8 cellular contexts compared by ENCODE assay signal in genomic region chr5:174045470-174046025, GRCh38. TPM values are rescaled to one million over a fixed set of nuclear protein-coding genes. Genes with fewer than 3 reads are reported as not detected.
DNase-seq lines count a peak whose midpoint lies in the region; ATAC-seq and TF ChIP-seq lines count a peak whose summit lies in the region.

TSS of gene NSG2 (plus strand) at chr5:174045706. CDS start at chr5:174046756, 1,050 bp downstream.

- H3K36me3 Mint-ChIP-seq in Calu3 (ENCODE audit: insufficient read depth, unreplicated experiment): no peaks in the 10 kb centered on the region

- no peaks in the 10 kb centered on the region for H3K4me1 Mint-ChIP-seq in Calu3 (ENCODE audit: low read depth, unreplicated experiment)

- peaks cover 45% of the 10 kb centered on the region for H3K27me3 Mint-ChIP-seq in Calu3 (ENCODE audit: unreplicated experiment)

- H3K36me3 ChIP-seq in gastroesophageal sphincter (no peaks in the 10 kb centered on the region), ovary (no peaks in the 10 kb centered on the region)

- CTCF ChIA-PET in Calu3 (lab: Charles Lee): interaction anchor here (0.6 to 2.7 kb wide), 13 partner anchors 10 to 451 kb away, joined by 3 to 61 read pairs (median 4); no protein-coding TSS in a partner anchor

- H3K4me3 Mint-ChIP-seq in Calu3 (ENCODE audit: low read depth, unreplicated experiment): no peak within 1 kb of the TSS

- DNase-seq in Calu3 (peak; percentile 89), NCI-H446 treated with DMSO at 0.1 percent for 48 hours (lab: John Stamatoyannopoulos, UW) (peak; percentile 62), ovary (peak; percentile 30 to 88 (median 47)), cortex of kidney (lab: John Stamatoyannopoulos, UW) (no peak)
- peak; percentile 39 to 47 for DNase-seq in activated T-cell treated with anti-CD3 and anti-CD28 coated beads, Interleukin-2, amount 50 U/mL, for 48 hours

- TF ChIP-seq CTCF in Calu3 (IDR thresholded peaks at IDR 0.05; ENCODE audit: unreplicated experiment) (peak; percentile 84), gastroesophageal sphincter (IDR thresholded peaks at IDR 0.05) (peak in 2 of 4 experiments; percentile 42 to 62), ovary (IDR thresholded peaks at IDR 0.05) (peak in 1 of 3 donors; percentile 34)

- peak; percentile 91 for ATAC-seq in GM19395 (IDR thresholded peaks at IDR 0.05; ENCODE audit: unreplicated experiment)
- peak; percentile 74 for ATAC-seq in HG03439 (IDR thresholded peaks at IDR 0.05; ENCODE audit: unreplicated experiment)
- ATAC-seq in gastroesophageal sphincter: peak; percentile 71

- TF ChIP-seq EP300 in gastroesophageal sphincter (IDR thresholded peaks at IDR 0.05) (no peak), ovary (IDR thresholded peaks at IDR 0.05) (no peak)

- H3K9me3 ChIP-seq in gastroesophageal sphincter (no peaks in the 10 kb centered on the region), ovary (no peaks in the 10 kb centered on the region)

- no peak within 1 kb of the TSS for H3K27ac Mint-ChIP-seq in Calu3 (ENCODE audit: unreplicated experiment)

- H3K27ac ChIP-seq in gastroesophageal sphincter (no peak within 1 kb of the TSS), ovary (no peak within 1 kb of the TSS)

- intact Hi-C loops in Calu3 (cut with micrococcal nuclease; ENCODE audit: unreplicated experiment): loop anchor here (1.0 to 10.0 kb wide), 2 partner anchors 272 to 889 kb away; no protein-coding TSS in a partner anchor
- intact Hi-C loops in ovary (cut with DNase I): loop anchor here in 1 of 4 donors (2.0 kb wide), 1 partner anchor 271 kb away; no protein-coding TSS in a partner anchor

- no peaks in the 10 kb centered on the region for H3K9me3 Mint-ChIP-seq in Calu3 (ENCODE audit: low read depth, unreplicated experiment)

- TF ChIP-seq POLR2A in gastroesophageal sphincter (IDR thresholded peaks at IDR 0.05): no peak
- TF ChIP-seq POLR2A in ovary (IDR thresholded peaks at IDR 0.05): no peak

- H3K4me1 ChIP-seq in gastroesophageal sphincter (no peaks in the 10 kb centered on the region), ovary (ENCODE audit: insufficient read depth) (no peaks in the 10 kb centered on the region)

- H3K4me3 ChIP-seq in gastroesophageal sphincter (no peak within 1 kb of the TSS), ovary (no peak within 1 kb of the TSS)

- WGBS in gastroesophageal sphincter (ENCODE audit: low coverage in 1 of 2), 2 donors: 1% methylated on average over 10 of the region's 17 CpGs; no CpG with 5 or more reads in 1 of the 2 donors
- WGBS in ovary, 3 donors: 2 to 3% (median 3%) methylated on average over 17 of the region's 17 CpGs

- BruUV-seq in Calu3 (replicated peaks; lab: Mats Ljungman, UMichigan): no TSS peak

- peaks cover 9% of the 10 kb centered on the region for H3K27me3 ChIP-seq in gastroesophageal sphincter
- no peaks in the 10 kb centered on the region for H3K27me3 ChIP-seq in ovary

RNA-seq across cellular contexts. Expression of gene NSG2, which starts in this region (rescaled TPM):
- total RNA-seq in Calu3 (2022): not detected in 2 replicates
- total RNA-seq in gastroesophageal sphincter: 1 to 10 TPM in 3 of 4 donors, not detected in 1; 1.9 to 4.6 (median 2.7) TPM
- not detected for total RNA-seq in ovary
- not detected for polyA plus RNA-seq in ovary

Comparison
In these comparisons a context has a peak if more than half of its experiments do, and no peak if none do; other contexts are left out.
1. Peak in DNase-seq in Calu3; RNA of the gene not detected or under 1 TPM.
2. Peak in DNase-seq in ovary; RNA of the gene not detected or under 1 TPM.